ENCODE assay signal across 1 cellular context in genomic region chr7:4641667-4642467, GRCh38.
A peak's percentile ranks its signal among the peaks of the same experiment; 100 is the strongest.
TF ChIP-seq lines count a peak whose summit lies in the region.

No MANE protein-coding gene starts in this region.

TF ChIP-seq in HepG2, 621 proteins besides CTCF, POLR2A, EP300 and RAD21 (continued from another document):
- TF ChIP-seq TERF1 (CRISPR knock-in tag; IDR thresholded peaks at IDR 0.05) (no peak), SOX6 (IDR thresholded peaks at IDR 0.05) (no peak), SOX6 (CRISPR knock-in tag; IDR thresholded peaks at IDR 0.05) (peak; percentile 62), GPN1 (CRISPR knock-in tag; IDR thresholded peaks at IDR 0.05; ENCODE audit: borderline replicate concordance) (peak; percentile 36; the same call in 1 of the 2 replicates), ZNF407 (CRISPR knock-in tag; IDR thresholded peaks at IDR 0.05; ENCODE audit: not compliant biosample characterization) (peak; percentile 37), POLR2AphosphoS5 (IDR thresholded peaks at IDR 0.05; ENCODE audit: low read depth, low read length) (peak; percentile 83), PAXIP1 (CRISPR knock-in tag; conservative IDR thresholded peaks at IDR 0.05) (peak; percentile 73), HBP1 (CRISPR knock-in tag; IDR thresholded peaks at IDR 0.05; ENCODE audit: low read depth) (no peak; the same call in none of the 2 replicates), ZNF770 (CRISPR knock-in tag; IDR thresholded peaks at IDR 0.05) (peak; percentile 82), BRCA1 (CRISPR knock-in tag; IDR thresholded peaks at IDR 0.05) (peak; percentile 68; the same call in 1 of the 2 replicates), ZKSCAN1 (IDR thresholded peaks at IDR 0.05; ENCODE audit: low read length) (peak; percentile 54; the same call in 1 of the 2 replicates), ZNF749 (CRISPR knock-in tag; IDR thresholded peaks at IDR 0.05; ENCODE audit: borderline replicate concordance) (peak; percentile 100), E2F5 (CRISPR knock-in tag; conservative IDR thresholded peaks at IDR 0.05) (peak; percentile 34; the same call in 1 of the 2 replicates), SRSF1 (optimal IDR thresholded peaks at IDR 0.05; ENCODE audit: low read depth, low read length) (peak; percentile 18), REPIN1 (CRISPR knock-in tag; IDR thresholded peaks at IDR 0.05; ENCODE audit: borderline replicate concordance, low read depth) (peak; percentile 31), ATRX (CRISPR knock-in tag; IDR thresholded peaks at IDR 0.05; ENCODE audit: borderline replicate concordance) (no peak), AHDC1 (CRISPR knock-in tag; IDR thresholded peaks at IDR 0.05; ENCODE audit: borderline replicate concordance) (no peak; the same call in 1 of the 2 replicates), ZSCAN22 (CRISPR knock-in tag; IDR thresholded peaks at IDR 0.05) (peak; percentile 81), GRHL1 (CRISPR knock-in tag; conservative IDR thresholded peaks at IDR 0.05) (no peak; the same call in 1 of the 2 replicates), SCMH1 (CRISPR knock-in tag; IDR thresholded peaks at IDR 0.05; ENCODE audit: borderline replicate concordance) (no peak), ZFP37 (CRISPR knock-in tag; IDR thresholded peaks at IDR 0.05; ENCODE audit: borderline replicate concordance) (no peak), HINFP (CRISPR knock-in tag; IDR thresholded peaks at IDR 0.05; ENCODE audit: low read depth) (peak; percentile 96; the same call in 1 of the 2 replicates)
TF ChIP-seq in HepG2: peak in this region for 370.
